Comparison of ENCODE assay signal across 9 cellular contexts in genomic region chr3:169945313-169945712, GRCh38. TPM values are rescaled to one million over a fixed set of nuclear protein-coding genes. Genes with fewer than 3 reads are reported as not detected.
DNase-seq lines count a peak whose midpoint lies in the region; ATAC-seq, FAIRE-seq and TF ChIP-seq lines count a peak whose summit lies in the region.
"Had no signal": no experiment of that assay in that cellular context is flagged by ENCODE, and none has a peak within 500 bp of the region (broad histone marks: within the 10 kb centered on the region; RNA-seq: fewer than 3 reads in every experiment).

No MANE protein-coding gene starts in this region.

- H3K4me1 Mint-ChIP-seq in activated CD8-positive, alpha-beta T cell treated with anti-CD3 and anti-CD28 coated beads, Interleukin-2, amount 10 ng/mL, durations not matched to agents 7 days and 5 days (ENCODE audit: low read depth) = peaks cover 16% of the 10 kb centered on the region
- H3K4me1 Mint-ChIP-seq in natural killer cell = no peaks in the 10 kb centered on the region

- no peaks in the 10 kb centered on the region for H3K36me3 Mint-ChIP-seq in activated CD8-positive, alpha-beta T cell treated with anti-CD3 and anti-CD28 coated beads, Interleukin-2, amount 10 ng/mL, durations not matched to agents 7 days and 5 days (ENCODE audit: low read depth)
- H3K36me3 Mint-ChIP-seq in natural killer cell = no peaks in the 10 kb centered on the region

- FAIRE-seq in D721Med (lab: Jason Lieb, UNC) = no peak
- FAIRE-seq: colon had no signal

- POLR2A ChIA-PET in activated CD8-positive, alpha-beta T cell treated with anti-CD3 and anti-CD28 coated beads, Interleukin-2, amount 10 ng/mL, durations not matched to agents 7 days and 5 days (lab: Charles Lee) = interaction anchor here (0.6 kb wide), 1 partner anchor 69 kb away, joined by 3 read pairs; no protein-coding TSS in a partner anchor

- DNase-seq in Daoy (ENCODE audit: low read depth) (peak; percentile 11), natural killer cell (no peak), D721Med (ENCODE audit: insufficient read length, low spot score) (no peak), NCI-H1436 (lab: John Stamatoyannopoulos, UW) (no peak), DMS153 treated with DMSO at 0.1 percent for 48 hours (lab: John Stamatoyannopoulos, UW; ENCODE audit: unreplicated experiment) (no peak)
- DNase-seq in activated CD8-positive, alpha-beta T cell treated with anti-CD3 and anti-CD28 coated beads, Interleukin-2, amount 10 ng/mL, durations not matched to agents 7 days and 5 days = peak; percentile 59

- peak overlapping the region; percentile 24 for H3K27ac Mint-ChIP-seq in activated CD8-positive, alpha-beta T cell treated with anti-CD3 and anti-CD28 coated beads, Interleukin-2, amount 10 ng/mL, durations not matched to agents 7 days and 5 days
- H3K27ac Mint-ChIP-seq in natural killer cell = peak overlapping the region in 1 of 2 donors; percentile 30

- TF ChIP-seq CTCF in natural killer cell (IDR thresholded peaks at IDR 0.05) (no peak), D721Med (IDR thresholded peaks at IDR 0.05; ENCODE audit: insufficient read depth, missing control alignments) (no peak)

- H3K9me3 Mint-ChIP-seq in activated CD8-positive, alpha-beta T cell treated with anti-CD3 and anti-CD28 coated beads, Interleukin-2, amount 10 ng/mL, durations not matched to agents 7 days and 5 days (ENCODE audit: insufficient read depth) = no peaks in the 10 kb centered on the region
- no peaks in the 10 kb centered on the region for H3K9me3 Mint-ChIP-seq in natural killer cell

- intact Hi-C loops in natural killer cell (cut with micrococcal nuclease) = no loop called here

- ATAC-seq in GM19438 (IDR thresholded peaks at IDR 0.05; ENCODE audit: low read depth, unreplicated experiment) (peak; percentile 77), HG03432 (IDR thresholded peaks at IDR 0.05; ENCODE audit: unreplicated experiment) (peak; percentile 84), natural killer cell (peak; percentile 50 to 84 (median 65))
- ATAC-seq in activated CD8-positive, alpha-beta T cell treated with anti-CD3 and anti-CD28 coated beads, Interleukin-2, amount 10 ng/mL, durations not matched to agents 7 days and 5 days = peak; percentile 80

- no peaks in the 10 kb centered on the region for H3K27me3 Mint-ChIP-seq in activated CD8-positive, alpha-beta T cell treated with anti-CD3 and anti-CD28 coated beads, Interleukin-2, amount 10 ng/mL, durations not matched to agents 7 days and 5 days (ENCODE audit: low read depth)
- peaks cover 13% of the 10 kb centered on the region in 2 donors for H3K27me3 Mint-ChIP-seq in natural killer cell (ENCODE audit: low read depth in 2 of 2)

- H3K4me3 Mint-ChIP-seq in activated CD8-positive, alpha-beta T cell treated with anti-CD3 and anti-CD28 coated beads, Interleukin-2, amount 10 ng/mL, durations not matched to agents 7 days and 5 days = peak overlapping the region; percentile 24
- H3K4me3 Mint-ChIP-seq in natural killer cell = no peak overlapping the region

- CTCF ChIA-PET in activated CD8-positive, alpha-beta T cell treated with anti-CD3 and anti-CD28 coated beads, Interleukin-2, amount 10 ng/mL, durations not matched to agents 7 days and 5 days (lab: Charles Lee) = no interaction called here

RNA-seq across cellular contexts. Expression of gene SEC62, which starts 21.3 kb away (rescaled TPM):
- total RNA-seq in Daoy (2014; rRNA removed; shearing (Covaris generic)) = 11.0 and 26.2 TPM in 2 replicates
- total RNA-seq in activated CD8-positive, alpha-beta T cell treated with anti-CD3 and anti-CD28 coated beads, Interleukin-2, amount 10 ng/mL, durations not matched to agents 7 days and 5 days = 10 to 100 TPM; 46.5 to 49.9 TPM
- total RNA-seq in natural killer cell = 10 to 100 TPM; 83.3 to 88.5 (median 86.6) TPM

RNA-seq across cellular contexts. Expression of gene SAMD7, which starts 33.9 kb away (rescaled TPM):
- not detected in 2 replicates for total RNA-seq in Daoy (2014; rRNA removed; shearing (Covaris generic))
- total RNA-seq in activated CD8-positive, alpha-beta T cell treated with anti-CD3 and anti-CD28 coated beads, Interleukin-2, amount 10 ng/mL, durations not matched to agents 7 days and 5 days = not detected
- total RNA-seq in natural killer cell = not detected

Comparison
In these comparisons a context has a peak if more than half of its experiments do, and no peak if none do; other contexts are left out.
1. DNase-seq: peak in Daoy (single experiment) and activated CD8-positive, alpha-beta T cell treated with anti-CD3 and anti-CD28 coated beads, Interleukin-2, amount 10 ng/mL, durations not matched to agents 7 days and 5 days (single experiment); none in natural killer cell (single experiment), D721Med (single experiment), NCI-H1436 (single experiment) and DMS153 treated with DMSO at 0.1 percent for 48 hours (single experiment).
2. Peak in every context shown above with its lines, with median percentiles within 50 percentile points of each other: ATAC-seq.